In genomic region chr17:1153795-1154546, GRCh38 we compare ENCODE assay signal across 8 cellular contexts. TPM values are rescaled to one million over a fixed set of nuclear protein-coding genes. Genes with fewer than 3 reads are reported as not detected.
DNase-seq lines count a peak whose midpoint lies in the region; ATAC-seq and TF ChIP-seq lines count a peak whose summit lies in the region.

No MANE protein-coding gene starts in this region.

- peak overlapping the region; percentile 19 for H3K27ac ChIP-seq in ectodermal cell (ENCODE audit: insufficient read depth, low read depth, low read length, poor library complexity, severe bottlenecking)

- DNase-seq in GOT3 (lab: John Stamatoyannopoulos, UW) (peak; percentile 20), NCI-H2227 treated with DMSO at 0.1 percent for 48 hours (lab: John Stamatoyannopoulos, UW) (peak; percentile 47), myocyte (ENCODE audit: low read depth) (peak; percentile 38), LoVo (ENCODE audit: low spot score) (no peak)
- DNase-seq in stimulated activated CD4-positive, alpha-beta T cell treated with anti-CD3 and anti-CD28 coated beads, Interleukin-15, amount 100 ng/mL, for 24 hours = no peak

- 73 to 74% methylated on average over 30 of the region's 30 CpGs for WGBS in ectodermal cell, 2 experiments

- no peaks in the 10 kb centered on the region for H3K36me3 ChIP-seq in ectodermal cell (ENCODE audit: control insufficient read depth, insufficient read depth, low read length)

- H3K4me1 ChIP-seq in ectodermal cell (ENCODE audit: control insufficient read depth, insufficient read depth, low read length) = peaks cover 11% of the 10 kb centered on the region

- no peak overlapping the region for H3K4me3 ChIP-seq in ectodermal cell (ENCODE audit: insufficient read depth, low read depth, low read length)

- no peak for TF ChIP-seq POLR2A in GM18505 (IDR thresholded peaks at IDR 0.05; ENCODE audit: borderline replicate concordance, extremely low read depth, insufficient read depth, insufficient read length)

- H3K27me3 ChIP-seq in ectodermal cell (ENCODE audit: control insufficient read depth, insufficient read depth, low read length, poor library complexity, severe bottlenecking) = no peaks in the 10 kb centered on the region

- ATAC-seq in GM18505 (IDR thresholded peaks at IDR 0.05; ENCODE audit: unreplicated experiment) (no peak), HG03039 (IDR thresholded peaks at IDR 0.05; ENCODE audit: unreplicated experiment) (no peak)

- no peaks in the 10 kb centered on the region for H3K9me3 ChIP-seq in ectodermal cell (ENCODE audit: control insufficient read depth, low read length)

RNA-seq across cellular contexts. Expression of gene ABR, which starts 25.8 kb away (rescaled TPM):
- polyA plus RNA-seq in ectodermal cell (2013, experiment 1 of 4) = 67.0 TPM
- polyA plus RNA-seq in ectodermal cell (2013, experiment 2 of 4) = 76.2 TPM
- 44.7 TPM for polyA plus RNA-seq in ectodermal cell (2013, experiment 3 of 4)
- 51.7 TPM for polyA plus RNA-seq in ectodermal cell (2013, experiment 4 of 4)
- 45.8 and 71.9 TPM in 2 replicates for total RNA-seq in myocyte
- polyA plus RNA-seq in myocyte (2012) = 41.1 TPM

Comparison
In these comparisons a context has a peak if more than half of its experiments do, and no peak if none do; other contexts are left out.
1. DNase-seq: peak in GOT3 (single experiment), NCI-H2227 treated with DMSO at 0.1 percent for 48 hours (single experiment) and myocyte (single experiment); none in stimulated activated CD4-positive, alpha-beta T cell treated with anti-CD3 and anti-CD28 coated beads, Interleukin-15, amount 100 ng/mL, for 24 hours (single experiment) and LoVo (single experiment).